1 cellular context compared by ENCODE assay signal in the genomic region with DNA sequence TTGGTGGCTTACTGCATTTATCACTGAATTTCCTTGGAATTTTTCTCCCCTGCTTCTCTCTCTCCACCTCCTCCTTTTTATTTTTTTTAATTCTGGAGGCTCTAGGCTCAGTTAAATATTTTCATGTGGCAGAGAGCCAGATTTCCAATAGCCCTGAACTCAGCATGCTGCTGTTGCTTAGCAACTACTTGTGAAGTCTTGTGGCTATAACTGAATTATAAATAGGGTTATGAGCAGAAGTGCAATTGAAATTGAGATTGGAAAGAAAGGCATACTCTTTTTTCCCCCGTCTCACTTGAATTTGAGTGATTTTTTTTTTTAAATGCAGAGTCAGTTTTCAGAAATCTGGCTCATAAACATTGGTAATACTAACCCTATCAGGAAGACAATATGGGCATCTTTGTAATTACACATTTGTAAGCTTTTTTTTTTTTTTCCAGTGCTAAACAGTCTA.
TF ChIP-seq lines count a peak whose summit lies in the region.

No MANE protein-coding gene starts in this region.

TF ChIP-seq in GM12878, 131 proteins besides CTCF, POLR2A, EP300 and RAD21:
- TF ChIP-seq NFIC (IDR thresholded peaks at IDR 0.05; ENCODE audit: low read depth, low read length) (peak; percentile 32; the same call in 1 of the 2 replicates), BMI1 (IDR thresholded peaks at IDR 0.05; ENCODE audit: borderline replicate concordance) (peak; percentile 98), RAD51 (IDR thresholded peaks at IDR 0.05) (peak; percentile 27; the same call in 1 of the 2 replicates), RUNX3 (IDR thresholded peaks at IDR 0.05; ENCODE audit: low read length) (peak; percentile 66), BCL3 (IDR thresholded peaks at IDR 0.05; ENCODE audit: borderline replicate concordance, insufficient read depth, low read depth, low read length, poor library complexity, severe bottlenecking) (no peak), SP1 (IDR thresholded peaks at IDR 0.05; ENCODE audit: low read depth, low read length) (no peak), NBN (IDR thresholded peaks at IDR 0.05) (0 out of 2 replicates have a peak, but pooled peaks have one; percentile 48), FOXK2 (IDR thresholded peaks at IDR 0.05) (no peak), SKIL (IDR thresholded peaks at IDR 0.05; ENCODE audit: low read depth, poor library complexity, severe bottlenecking) (peak; percentile 66), MEF2B (IDR thresholded peaks at IDR 0.05; ENCODE audit: partially characterized antibody, poor library complexity, severe bottlenecking) (peak; percentile 58), SMAD1 (IDR thresholded peaks at IDR 0.05; ENCODE audit: low read depth, partially characterized antibody) (peak; percentile 94), MXI1 (IDR thresholded peaks at IDR 0.05; ENCODE audit: low read depth, low read length) (peak; percentile 65; the same call in 1 of the 2 replicates), RELB (IDR thresholded peaks at IDR 0.05; ENCODE audit: low read depth) (peak; percentile 70; the same call in 1 of the 2 replicates), ZNF24 (IDR thresholded peaks at IDR 0.05) (0 out of 2 replicates have a peak, but pooled peaks have one; percentile 26), SPI1 (IDR thresholded peaks at IDR 0.05; ENCODE audit: borderline replicate concordance, insufficient read depth, low read depth, low read length) (peak; percentile 26; the same call in 1 of the 2 replicates), IKZF1 (conservative IDR thresholded peaks at IDR 0.05) (no peak), USF2 (IDR thresholded peaks at IDR 0.05; ENCODE audit: borderline replicate concordance, low read depth, low read length) (no peak), MEF2A (IDR thresholded peaks at IDR 0.05; ENCODE audit: insufficient read depth, low read depth, low read length) (peak; percentile 61; the same call in 1 of the 2 replicates)
- TF ChIP-seq, protein P1, sequence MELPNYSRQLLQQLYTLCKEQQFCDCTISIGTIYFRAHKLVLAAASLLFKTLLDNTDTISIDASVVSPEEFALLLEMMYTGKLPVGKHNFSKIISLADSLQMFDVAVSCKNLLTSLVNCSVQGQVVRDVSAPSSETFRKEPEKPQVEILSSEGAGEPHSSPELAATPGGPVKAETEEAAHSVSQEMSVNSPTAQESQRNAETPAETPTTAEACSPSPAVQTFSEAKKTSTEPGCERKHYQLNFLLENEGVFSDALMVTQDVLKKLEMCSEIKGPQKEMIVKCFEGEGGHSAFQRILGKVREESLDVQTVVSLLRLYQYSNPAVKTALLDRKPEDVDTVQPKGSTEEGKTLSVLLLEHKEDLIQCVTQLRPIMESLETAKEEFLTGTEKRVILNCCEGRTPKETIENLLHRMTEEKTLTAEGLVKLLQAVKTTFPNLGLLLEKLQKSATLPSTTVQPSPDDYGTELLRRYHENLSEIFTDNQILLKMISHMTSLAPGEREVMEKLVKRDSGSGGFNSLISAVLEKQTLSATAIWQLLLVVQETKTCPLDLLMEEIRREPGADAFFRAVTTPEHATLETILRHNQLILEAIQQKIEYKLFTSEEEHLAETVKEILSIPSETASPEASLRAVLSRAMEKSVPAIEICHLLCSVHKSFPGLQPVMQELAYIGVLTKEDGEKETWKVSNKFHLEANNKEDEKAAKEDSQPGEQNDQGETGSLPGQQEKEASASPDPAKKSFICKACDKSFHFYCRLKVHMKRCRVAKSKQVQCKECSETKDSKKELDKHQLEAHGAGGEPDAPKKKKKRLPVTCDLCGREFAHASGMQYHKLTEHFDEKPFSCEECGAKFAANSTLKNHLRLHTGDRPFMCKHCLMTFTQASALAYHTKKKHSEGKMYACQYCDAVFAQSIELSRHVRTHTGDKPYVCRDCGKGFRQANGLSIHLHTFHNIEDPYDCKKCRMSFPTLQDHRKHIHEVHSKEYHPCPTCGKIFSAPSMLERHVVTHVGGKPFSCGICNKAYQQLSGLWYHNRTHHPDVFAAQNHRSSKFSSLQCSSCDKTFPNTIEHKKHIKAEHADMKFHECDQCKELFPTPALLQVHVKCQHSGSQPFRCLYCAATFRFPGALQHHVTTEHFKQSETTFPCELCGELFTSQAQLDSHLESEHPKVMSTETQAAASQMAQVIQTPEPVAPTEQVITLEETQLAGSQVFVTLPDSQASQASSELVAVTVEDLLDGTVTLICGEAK (IDR thresholded peaks at IDR 0.05; ENCODE audit: borderline replicate concordance) = 0 out of 2 replicates have a peak, but pooled peaks have one; percentile 8
